Comparison of ENCODE assay signal across 1 cellular context in genomic region chr3:62875103-62876002, GRCh38.
A peak's percentile ranks its signal among the peaks of the same experiment; 100 is the strongest.
TF ChIP-seq lines count a peak whose summit lies in the region.

Gene CADPS (minus strand): TSS chr3:62875416. CDS start chr3:62875029, 387 bp downstream.

TF ChIP-seq in WTC11, 78 proteins besides CTCF, POLR2A, EP300 and RAD21 (continued from another document and continues in another):
- TF ChIP-seq HMGXB4 (CRISPR knock-in tag; IDR thresholded peaks at IDR 0.05) (peak; percentile 37; the same call in 1 of the 2 replicates), ZNF423 (CRISPR knock-in tag; IDR thresholded peaks at IDR 0.05) (no peak), ATF2 (CRISPR knock-in tag; IDR thresholded peaks at IDR 0.05; ENCODE audit: borderline replicate concordance, low read depth) (no peak), ETV6 (CRISPR knock-in tag; IDR thresholded peaks at IDR 0.05) (0 out of 2 replicates have a peak, but pooled peaks have one; percentile 66), ATF1 (CRISPR knock-in tag; IDR thresholded peaks at IDR 0.05) (no peak), AFF4 (CRISPR knock-in tag; IDR thresholded peaks at IDR 0.05; ENCODE audit: borderline replicate concordance) (0 out of 2 replicates have a peak, but pooled peaks have one; percentile 63), STAT6 (CRISPR knock-in tag; conservative IDR thresholded peaks at IDR 0.05; ENCODE audit: low read depth) (no peak), FOXP4 (CRISPR knock-in tag; IDR thresholded peaks at IDR 0.05) (peak; percentile 68), RORB (CRISPR knock-in tag; IDR thresholded peaks at IDR 0.05) (no peak), EMX1 (CRISPR knock-in tag; IDR thresholded peaks at IDR 0.05) (no peak), ESRRA (CRISPR knock-in tag; IDR thresholded peaks at IDR 0.05; ENCODE audit: borderline replicate concordance) (0 out of 2 replicates have a peak, but pooled peaks have one; percentile 35), MAX (CRISPR knock-in tag; IDR thresholded peaks at IDR 0.05) (peak; percentile 49; the same call in 1 of the 2 replicates), ZNF512 (CRISPR knock-in tag; IDR thresholded peaks at IDR 0.05; ENCODE audit: borderline replicate concordance) (no peak), FOXP1 (CRISPR knock-in tag; IDR thresholded peaks at IDR 0.05; ENCODE audit: borderline replicate concordance) (peak; percentile 51; the same call in 1 of the 2 replicates), PRDM15 (CRISPR knock-in tag; IDR thresholded peaks at IDR 0.05) (no peak), JAZF1 (CRISPR knock-in tag; IDR thresholded peaks at IDR 0.05) (no peak), TEAD4 (CRISPR knock-in tag; IDR thresholded peaks at IDR 0.05) (no peak), JUN (CRISPR knock-in tag; IDR thresholded peaks at IDR 0.05) (no peak), NFATC4 (CRISPR knock-in tag; IDR thresholded peaks at IDR 0.05) (no peak), NR3C1 (CRISPR knock-in tag; conservative IDR thresholded peaks at IDR 0.05; ENCODE audit: low read depth) (0 out of 2 replicates have a peak, but pooled peaks have one; percentile 25), ZBTB21 (CRISPR knock-in tag; IDR thresholded peaks at IDR 0.05; ENCODE audit: borderline replicate concordance) (no peak), GABPB1 (CRISPR knock-in tag; IDR thresholded peaks at IDR 0.05) (no peak), CDX4 (CRISPR knock-in tag; IDR thresholded peaks at IDR 0.05; ENCODE audit: borderline replicate concordance) (no peak), ZNF416 (CRISPR knock-in tag; IDR thresholded peaks at IDR 0.05) (no peak), AR (CRISPR knock-in tag; IDR thresholded peaks at IDR 0.05) (no peak), OVOL2 (CRISPR knock-in tag; IDR thresholded peaks at IDR 0.05; ENCODE audit: borderline replicate concordance) (no peak), ZNF219 (CRISPR knock-in tag; IDR thresholded peaks at IDR 0.05; ENCODE audit: borderline replicate concordance) (no peak), ZNF121 (CRISPR knock-in tag; IDR thresholded peaks at IDR 0.05) (no peak), SMAD3 (CRISPR knock-in tag; IDR thresholded peaks at IDR 0.05; ENCODE audit: borderline replicate concordance) (no peak), RELA (CRISPR knock-in tag; IDR thresholded peaks at IDR 0.05; ENCODE audit: borderline replicate concordance) (no peak), TEAD1 (CRISPR knock-in tag; IDR thresholded peaks at IDR 0.05) (no peak), ERG (CRISPR knock-in tag; IDR thresholded peaks at IDR 0.05) (no peak), NFYB (CRISPR knock-in tag; conservative IDR thresholded peaks at IDR 0.05; ENCODE audit: low read depth) (no peak)
